Comparison of ENCODE assay signal across 1 cellular context in genomic region chr6:37204014-37204751, GRCh38.
TF ChIP-seq lines count a peak whose summit lies in the region.

No MANE protein-coding gene starts in this region.

TF ChIP-seq in K562, 482 proteins besides CTCF, POLR2A, EP300 and RAD21 (continued from another document and continues in another):
- TF ChIP-seq RERE (CRISPR knock-in tag; IDR thresholded peaks at IDR 0.05; ENCODE audit: borderline replicate concordance), result no peak
- 0 out of 2 replicates have a peak, but pooled peaks have one; percentile 25 for TF ChIP-seq ZBTB12 (CRISPR knock-in tag; IDR thresholded peaks at IDR 0.05)
- peak; percentile 78 for TF ChIP-seq ASH1L (IDR thresholded peaks at IDR 0.05; ENCODE audit: borderline replicate concordance, low read depth, partially characterized antibody)
- TF ChIP-seq RNF2 (IDR thresholded peaks at IDR 0.05), result 0 out of 2 replicates have a peak, but pooled peaks have one; percentile 41
- no peak for TF ChIP-seq ZNF224 (CRISPR knock-in tag; IDR thresholded peaks at IDR 0.05)
- no peak for TF ChIP-seq U2AF1 (optimal IDR thresholded peaks at IDR 0.05; ENCODE audit: low read depth, low read length)
- no peak for TF ChIP-seq FOXO4 (CRISPR knock-in tag; IDR thresholded peaks at IDR 0.05)
- no peak for TF ChIP-seq ELK1 (CRISPR knock-in tag; IDR thresholded peaks at IDR 0.05)
- peak; percentile 74 for TF ChIP-seq MEF2D (tag; conservative IDR thresholded peaks at IDR 0.05; ENCODE audit: low read depth)
- TF ChIP-seq ZHX1 (conservative IDR thresholded peaks at IDR 0.05; ENCODE audit: low read length), result no peak
- TF ChIP-seq TSC22D4 (tag; IDR thresholded peaks at IDR 0.05), result peak; percentile 98; the same call in 1 of the 2 replicates
- TF ChIP-seq ESRRA (IDR thresholded peaks at IDR 0.05; ENCODE audit: borderline replicate concordance, low read depth), result no peak
- no peak for TF ChIP-seq ZNF165 (CRISPR knock-in tag; IDR thresholded peaks at IDR 0.05; ENCODE audit: borderline replicate concordance)
- TF ChIP-seq HDGF (IDR thresholded peaks at IDR 0.05), result peak; percentile 100
- no peak for TF ChIP-seq RBM22 (IDR thresholded peaks at IDR 0.05; ENCODE audit: low read depth, low read length, poor library complexity, severe bottlenecking)
- no peak for TF ChIP-seq ZC3H11A (IDR thresholded peaks at IDR 0.05; ENCODE audit: low read depth, low read length)
- no peak for TF ChIP-seq HDAC8 (tag; IDR thresholded peaks at IDR 0.05)
- TF ChIP-seq BCLAF1 (IDR thresholded peaks at IDR 0.05; ENCODE audit: borderline replicate concordance in 1 of 2, control insufficient read depth in 1 of 2, low read depth in 2 of 2, low read length in 1 of 2), result peak in 1 of 2 experiments; percentile 84; a peak in 2 of 4 replicates
- peak; percentile 80 for TF ChIP-seq ELF4 (CRISPR knock-in tag; IDR thresholded peaks at IDR 0.05)
- TF ChIP-seq FOXK1 (CRISPR knock-in tag; IDR thresholded peaks at IDR 0.05; ENCODE audit: borderline replicate concordance), result no peak
- TF ChIP-seq PHB2 (IDR thresholded peaks at IDR 0.05; ENCODE audit: low read depth), result peak; percentile 81
- no peak for TF ChIP-seq CTCFL (IDR thresholded peaks at IDR 0.05; ENCODE audit: borderline replicate concordance, insufficient read depth, low read depth, low read length, poor library complexity, severe bottlenecking)
- TF ChIP-seq RBM17 (IDR thresholded peaks at IDR 0.05; ENCODE audit: borderline replicate concordance, low read depth, low read length), result no peak
- TF ChIP-seq SNRNP70 (optimal IDR thresholded peaks at IDR 0.05; ENCODE audit: low read depth, low read length), result no peak
- peak; percentile 87 for TF ChIP-seq NCOA4 (IDR thresholded peaks at IDR 0.05; ENCODE audit: partially characterized antibody)
- no peak for TF ChIP-seq HMGXB4 (CRISPR knock-in tag; IDR thresholded peaks at IDR 0.05)
- TF ChIP-seq NKRF (IDR thresholded peaks at IDR 0.05; ENCODE audit: borderline replicate concordance), result peak; percentile 93
- no peak for TF ChIP-seq ZNF253 (CRISPR knock-in tag; conservative IDR thresholded peaks at IDR 0.05)
- TF ChIP-seq DEAF1 (CRISPR knock-in tag; IDR thresholded peaks at IDR 0.05), result no peak
- TF ChIP-seq MAZ (CRISPR knock-in tag; conservative IDR thresholded peaks at IDR 0.05 in 1 of 2, IDR thresholded peaks at IDR 0.05 in 1 of 2), result 0 out of 4 replicates have a peak, but pooled peaks have one; percentile 24 to 25
- no peak for TF ChIP-seq PRMT5 (CRISPR knock-in tag; IDR thresholded peaks at IDR 0.05)
- no peak for TF ChIP-seq FOXJ2 (tag; IDR thresholded peaks at IDR 0.05)
- TF ChIP-seq RB1 (IDR thresholded peaks at IDR 0.05; ENCODE audit: low read depth), result no peak
